In the genomic region with DNA sequence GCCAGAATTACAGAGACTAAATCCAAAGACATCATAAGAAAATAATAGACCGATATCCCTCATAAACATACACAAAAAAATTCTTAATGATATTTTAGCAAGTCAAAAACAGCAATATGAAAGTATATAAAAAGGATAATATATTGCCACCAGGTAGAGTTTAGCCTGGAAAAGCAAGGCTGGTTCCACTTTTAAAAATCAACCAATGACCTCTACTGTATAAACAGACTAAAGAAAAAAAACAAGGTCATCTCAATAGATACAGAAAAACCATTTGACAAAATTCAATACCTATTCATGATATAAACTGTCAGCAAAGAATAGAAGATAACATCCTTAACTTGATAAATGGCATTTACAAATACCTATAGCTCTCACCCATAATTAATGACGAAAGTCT, we compare ENCODE assay signal across 17 cellular contexts. TPM values are rescaled to one million over a fixed set of nuclear protein-coding genes. Genes with fewer than 3 reads are reported as not detected.
DNase-seq lines count a peak whose midpoint lies in the region; ATAC-seq, FAIRE-seq and TF ChIP-seq lines count a peak whose summit lies in the region.
"Had no signal": no experiment of that assay in that cellular context is flagged by ENCODE, and none has a peak within 500 bp of the region (broad histone marks: within the 10 kb centered on the region; RNA-seq: fewer than 3 reads in every experiment).

No MANE protein-coding gene starts in this region.

- H3K4me3 ChIP-seq in pancreas, result no peak overlapping the region

- FAIRE-seq in islet of Langerhans (lab: Jason Lieb, UNC) (peak; percentile 68), H54 (lab: Jason Lieb, UNC) (no peak), pancreas (lab: Jason Lieb, UNC) (no peak)

- H3K36me3 ChIP-seq in pancreas, result no peaks in the 10 kb centered on the region

- POLR2A ChIA-PET in T-cell (lab: Charles Lee), result interaction anchor here in 1 of 2 donors (0.5 kb wide), 1 partner anchor 147 kb away, joined by 3 read pairs; no protein-coding TSS in a partner anchor

- H3K36me3 Mint-ChIP-seq in natural killer cell, result no peaks in the 10 kb centered on the region
- peaks cover 17% of the 10 kb centered on the region for H3K36me3 Mint-ChIP-seq in natural killer cell treated with Interleukin-12 subunit alpha and Interleukin-12 subunit beta and Interleukin-15 and Interleukin-18, amount 100 ng/mL, for 72 hours
- peaks cover 41% of the 10 kb centered on the region for H3K36me3 Mint-ChIP-seq in T-cell

- H3K27me3 ChIP-seq in pancreas, result no peaks in the 10 kb centered on the region
- H3K27me3 ChIP-seq: BE2C had no signal

- CTCF ChIA-PET in T-cell (lab: Charles Lee), result no interaction called here

- ATAC-seq in natural killer cell (no peak), T-cell (replicated peaks in 1 of 4) (no peak), GM19452 (IDR thresholded peaks at IDR 0.05; ENCODE audit: unreplicated experiment) (no peak), pancreas (no peak)
- no peak for ATAC-seq in natural killer cell treated with Interleukin-12 subunit alpha and Interleukin-12 subunit beta and Interleukin-15 and Interleukin-18, amount 100 ng/mL, for 72 hours

- intact Hi-C loops in natural killer cell (cut with micrococcal nuclease), result no loop called here
- intact Hi-C loops in pancreas (cut with DNase I), result no loop called here

- TF ChIP-seq POLR2A in H54 (IDR thresholded peaks at IDR 0.05; ENCODE audit: low read depth, low read length), result no peak

- peaks cover 0 to 3% (median 0%) of the 10 kb centered on the region in 4 donors for H3K9me3 ChIP-seq in pancreas
- H3K9me3 ChIP-seq: BE2C had no signal

- no peak for TF ChIP-seq CTCF in natural killer cell (IDR thresholded peaks at IDR 0.05)
- TF ChIP-seq CTCF in pancreas (IDR thresholded peaks at IDR 0.05), result no peak

- 58 to 60% methylated on average over 2 of the region's 2 CpGs for WGBS in pancreas, 2 donors

- H3K9me3 Mint-ChIP-seq in natural killer cell (no peaks in the 10 kb centered on the region), T-cell (no peaks in the 10 kb centered on the region)
- no peaks in the 10 kb centered on the region for H3K9me3 Mint-ChIP-seq in natural killer cell treated with Interleukin-12 subunit alpha and Interleukin-12 subunit beta and Interleukin-15 and Interleukin-18, amount 100 ng/mL, for 72 hours

- H3K4me1 ChIP-seq in pancreas, result peaks cover 17 to 53% (median 35%) of the 10 kb centered on the region in 3 donors
- H3K4me1 ChIP-seq: BE2C had no signal

- H3K4me1 Mint-ChIP-seq in natural killer cell (peaks cover 88 to 89% of the 10 kb centered on the region in 2 donors), T-cell (peaks cover 92 to 100% (median 94%) of the 10 kb centered on the region in 3 donors)
- H3K4me1 Mint-ChIP-seq in natural killer cell treated with Interleukin-12 subunit alpha and Interleukin-12 subunit beta and Interleukin-15 and Interleukin-18, amount 100 ng/mL, for 72 hours (ENCODE audit: low read depth in 2 of 2), result peaks cover 66 to 81% of the 10 kb centered on the region in 2 donors

- H3K27me3 Mint-ChIP-seq in natural killer cell (ENCODE audit: low read depth in 2 of 2) (no peaks in the 10 kb centered on the region), T-cell (no peaks in the 10 kb centered on the region)
- H3K27me3 Mint-ChIP-seq in natural killer cell treated with Interleukin-12 subunit alpha and Interleukin-12 subunit beta and Interleukin-15 and Interleukin-18, amount 100 ng/mL, for 72 hours, result no peaks in the 10 kb centered on the region

- H3K4me3 Mint-ChIP-seq in natural killer cell (peak overlapping the region; percentile 14), T-cell (peak overlapping the region; percentile 2 to 35 (median 24))
- no peak overlapping the region for H3K4me3 Mint-ChIP-seq in natural killer cell treated with Interleukin-12 subunit alpha and Interleukin-12 subunit beta and Interleukin-15 and Interleukin-18, amount 100 ng/mL, for 72 hours

- no peak for DNase-seq in natural killer cell
- DNase-seq in natural killer cell treated with Interleukin-12 subunit alpha and Interleukin-12 subunit beta and Interleukin-15 and Interleukin-18, amount 100 ng/mL, for 72 hours (ENCODE audit: low spot score), result no peak
- DNase-seq in T-cell, result no peak
- DNase-seq in H54 (ENCODE audit: insufficient read length, low spot score), result no peak
- DNase-seq in pancreas, result no peak
- DNase-seq: BE2C, COR-L47, DMS153, H7, Karpas-422, NCI-H1417 treated with DMSO at 0.1 percent for 48 hours, NCI-H2029, NCI-H226, NCI-H526 treated with DMSO at 0.1 percent for 48 hours, RPMI8226 had no signal

- H3K27ac Mint-ChIP-seq in natural killer cell, result peak overlapping the region; percentile 39 to 66
- peak overlapping the region in 1 of 2 donors; percentile 12 for H3K27ac Mint-ChIP-seq in natural killer cell treated with Interleukin-12 subunit alpha and Interleukin-12 subunit beta and Interleukin-15 and Interleukin-18, amount 100 ng/mL, for 72 hours
- no peak overlapping the region for H3K27ac Mint-ChIP-seq in T-cell

- H3K27ac ChIP-seq in pancreas, result no peak overlapping the region

RNA-seq across cellular contexts. Expression of a gene that starts 9.7 kb away (rescaled TPM):
- total RNA-seq in natural killer cell (100 to 1,000 TPM; 124 to 131 (median 128) TPM), T-cell (100 to 1,000 TPM; 110 to 121 (median 116) TPM), pancreas (10 to 100 TPM; 36.5 to 78.9 (median 50.1) TPM)
- 10 to 100 TPM; 38.0 to 70.6 TPM for total RNA-seq in natural killer cell treated with Interleukin-12 subunit alpha and Interleukin-12 subunit beta and Interleukin-15 and Interleukin-18, amount 100 ng/mL, for 72 hours
- 10 to 100 TPM; 24.9 to 98.8 TPM for polyA plus RNA-seq in pancreas

Comparison
In these comparisons a context has a peak if more than half of its experiments do, and no peak if none do; other contexts are left out.
1. H3K27ac Mint-ChIP-seq: peak in natural killer cell (2 of 2); none in T-cell (0 of 2).